33 cellular contexts compared by ENCODE assay signal in the genomic region with DNA sequence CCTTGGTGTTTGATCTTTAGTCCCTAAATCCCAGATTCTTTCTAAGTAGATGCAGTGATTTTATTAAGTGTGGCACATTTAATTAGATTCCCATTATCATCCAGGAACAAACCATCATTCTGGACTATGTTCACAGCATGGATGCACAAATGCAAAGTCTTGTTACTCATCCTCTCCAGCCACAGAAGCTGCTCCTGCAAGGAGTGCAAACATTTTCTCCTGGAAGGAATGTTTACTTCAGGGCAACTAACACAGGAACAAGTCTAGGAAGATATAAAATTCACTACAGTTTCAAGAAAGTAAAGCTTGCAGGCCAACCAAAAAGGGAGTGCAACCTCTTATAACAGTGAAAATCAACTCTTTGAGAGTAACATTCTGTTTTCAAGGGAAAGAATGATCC.
A peak's percentile ranks its signal among the peaks of the same experiment; 100 is the strongest.
DNase-seq lines count a peak whose midpoint lies in the region; ATAC-seq and TF ChIP-seq lines count a peak whose summit lies in the region.
"Had no signal": no experiment of that assay in that cellular context is flagged by ENCODE, and none has a peak within 500 bp of the region (broad histone marks: within the 10 kb centered on the region; RNA-seq: fewer than 3 reads in every experiment).

No MANE protein-coding gene starts in this region.

- H3K4me3 Mint-ChIP-seq in activated T-helper 17 cell treated with anti-CD3 and anti-CD28 coated beads, Interleukin-2, amount 50 U/mL, for 72 hours, result no peak overlapping the region
- H3K4me3 Mint-ChIP-seq: CD8-positive, alpha-beta memory T cell had no signal

- peaks cover 14% of the 10 kb centered on the region for H3K4me1 ChIP-seq in mucosa of descending colon (ENCODE audit: low read depth)
- H3K4me1 ChIP-seq: A549, pancreas, upper lobe of left lung had no signal

- H3K27ac Mint-ChIP-seq in activated T-helper 17 cell treated with anti-CD3 and anti-CD28 coated beads, Interleukin-2, amount 50 U/mL, for 72 hours, result no peak overlapping the region
- H3K27ac Mint-ChIP-seq: activated naive CD4-positive, alpha-beta T cell treated with anti-CD3 and anti-CD28 coated beads, Interleukin-2, amount 50 U/mL, for 72 hours; CD8-positive, alpha-beta memory T cell had no signal

- peak; percentile 4 for TF ChIP-seq CTCF in epithelial cell of esophagus (IDR thresholded peaks at IDR 0.05; ENCODE audit: insufficient read depth, low read depth, low read length, missing control alignments)
- no peak for TF ChIP-seq CTCF in mucosa of descending colon (IDR thresholded peaks at IDR 0.05)
- no peak for TF ChIP-seq CTCF in GM13976 (IDR thresholded peaks at IDR 0.05; ENCODE audit: borderline replicate concordance, control extremely low read depth, extremely low read depth, insufficient read depth, missing control alignments)

- no peaks in the 10 kb centered on the region for H3K27me3 Mint-ChIP-seq in activated T-helper 17 cell treated with anti-CD3 and anti-CD28 coated beads, Interleukin-2, amount 50 U/mL, for 72 hours
- H3K27me3 Mint-ChIP-seq: CD8-positive, alpha-beta memory T cell had no signal

- H3K4me1 Mint-ChIP-seq in activated T-helper 17 cell treated with anti-CD3 and anti-CD28 coated beads, Interleukin-2, amount 50 U/mL, for 72 hours, result no peaks in the 10 kb centered on the region
- H3K4me1 Mint-ChIP-seq: CD8-positive, alpha-beta memory T cell had no signal

- in situ Hi-C loops in GM13976 (cut with MboI; ENCODE audit: low sequenced_read_pairs, unreplicated experiment), result no loop called here

- intact Hi-C loops in mucosa of descending colon (cut with DNase I, micrococcal nuclease), result no loop called here

- ATAC-seq in mucosa of descending colon, result peak; percentile 52
- no peak for ATAC-seq in activated T-helper 17 cell treated with anti-CD3 and anti-CD28 coated beads, Interleukin-2, amount 50 U/mL, for 72 hours (replicated peaks)
- ATAC-seq: A549; activated naive CD4-positive, alpha-beta T cell treated with anti-CD3 and anti-CD28 coated beads, Interleukin-2, amount 50 U/mL, for 72 hours; GM12878; left cardiac atrium; pancreas; Right ventricle myocardium inferior had no signal

- H3K9me3 Mint-ChIP-seq in activated T-helper 17 cell treated with anti-CD3 and anti-CD28 coated beads, Interleukin-2, amount 50 U/mL, for 72 hours, result no peaks in the 10 kb centered on the region
- H3K9me3 Mint-ChIP-seq: CD8-positive, alpha-beta memory T cell had no signal

- H3K36me3 Mint-ChIP-seq in activated T-helper 17 cell treated with anti-CD3 and anti-CD28 coated beads, Interleukin-2, amount 50 U/mL, for 72 hours (ENCODE audit: low read depth), result no peaks in the 10 kb centered on the region
- H3K36me3 Mint-ChIP-seq: activated naive CD4-positive, alpha-beta T cell treated with anti-CD3 and anti-CD28 coated beads, Interleukin-2, amount 50 U/mL, for 72 hours; CD8-positive, alpha-beta memory T cell had no signal

- no peaks in the 10 kb centered on the region for H3K9me3 ChIP-seq in mucosa of descending colon
- H3K9me3 ChIP-seq: A549, pancreas, suprapubic skin, upper lobe of left lung had no signal

- H3K4me3 ChIP-seq in epithelial cell of esophagus (ENCODE audit: low read length), result no peak overlapping the region
- no peak overlapping the region for H3K4me3 ChIP-seq in mucosa of descending colon
- H3K4me3 ChIP-seq: A549, coronary artery, GM12878, pancreas, PC-9, suprapubic skin, upper lobe of left lung had no signal

- DNase-seq in AG08396 (ENCODE audit: low spot score), result peak; percentile 8
- DNase-seq in M059J (ENCODE audit: low read depth), result peak; percentile 61
- peak; percentile 18 for DNase-seq in epithelial cell of esophagus (ENCODE audit: low read depth)
- no peak for DNase-seq in mucosa of descending colon
- no peak for DNase-seq in SKM-1 treated with dmso at 0.1 percent for 144 hours (lab: John Stamatoyannopoulos, UW; ENCODE audit: unreplicated experiment)
- DNase-seq in GM13976 (ENCODE audit: low spot score), result no peak
- no peak for DNase-seq in activated CD4-positive, alpha-beta T cell treated with anti-CD3 and anti-CD28 coated beads for 1 hour
- DNase-seq: activated CD4-positive, alpha-beta T cell treated with anti-CD3 and anti-CD28 coated beads for 48 hours; activated CD8-positive, alpha-beta memory T cell treated with anti-CD3 and anti-CD28 coated beads for 24 hours; activated T-cell treated with anti-CD3 and anti-CD28 coated beads for 4 hours; anterior cingulate cortex; caudate nucleus; CD8-positive, alpha-beta memory T cell; effector memory CD4-positive, alpha-beta T cell; head of caudate nucleus; left cardiac atrium; NCI-H1417 treated with DMSO at 0.1 percent for 48 hours; NCI-H2029 treated with DMSO at 0.1 percent for 48 hours; NCI-H524 treated with DMSO at 0.1 percent for 48 hours; NK-92 treated with Interleukin-12 subunit alpha and Interleukin-12 subunit beta, amount 100 ng/mL, for 24 hours; pancreas; PC-9; small intestine; stimulated activated naive CD4-positive, alpha-beta T cell treated with Interleukin-2 at 50 U/mL for 16 hours; upper lobe of left lung; WERI-Rb-1 had no signal

- H3K36me3 ChIP-seq in mucosa of descending colon (ENCODE audit: low read depth), result no peaks in the 10 kb centered on the region
- H3K36me3 ChIP-seq: pancreas, suprapubic skin, upper lobe of left lung, WERI-Rb-1 had no signal

Comparison
In these comparisons a context has a peak if more than half of its experiments do, and no peak if none do; other contexts are left out.
1. DNase-seq: peak in AG08396 (single experiment), M059J (single experiment) and epithelial cell of esophagus (single experiment); none in mucosa of descending colon (0 of 3), SKM-1 treated with dmso at 0.1 percent for 144 hours (single experiment), GM13976 (single experiment) and activated CD4-positive, alpha-beta T cell treated with anti-CD3 and anti-CD28 coated beads for 1 hour (single experiment).